Comparison of ENCODE assay signal across 12 cellular contexts in genomic region chrX:132716006-132716405, GRCh38.
DNase-seq lines count a peak whose midpoint lies in the region; ATAC-seq, FAIRE-seq and TF ChIP-seq lines count a peak whose summit lies in the region.
"Had no signal": no experiment of that assay in that cellular context is flagged by ENCODE, and none has a peak within 500 bp of the region (broad histone marks: within the 10 kb centered on the region; RNA-seq: fewer than 3 reads in every experiment).

No MANE protein-coding gene starts in this region.

- intact Hi-C loops in HCT116 (cut with micrococcal nuclease) (no loop called here), GM12878 (cut with micrococcal nuclease; ENCODE audit: unreplicated experiment) (no loop called here)

- H3K27me3 ChIP-seq in HCT116 (ENCODE audit: insufficient read depth, low read length) (no peaks in the 10 kb centered on the region), GM12878 (replicated peaks in 1 of 2; ENCODE audit: control insufficient read depth in 2 of 2, insufficient read depth in 2 of 2, low read length in 1 of 2) (no peaks in the 10 kb centered on the region), kidney epithelial cell (ENCODE audit: control insufficient read depth, insufficient read depth, low read length) (no peaks in the 10 kb centered on the region)

- H3K9me2 ChIP-seq in HCT116 (ENCODE audit: insufficient read depth) = no peaks in the 10 kb centered on the region

- no peaks in the 10 kb centered on the region for H3K9me3 Mint-ChIP-seq in activated CD4-positive, alpha-beta T cell treated with anti-CD3 and anti-CD28 coated beads, Interleukin-2, amount 10 ng/mL, durations not matched to agents 7 days and 5 days
- peaks cover 5% of the 10 kb centered on the region for H3K9me3 Mint-ChIP-seq in stimulated activated effector memory CD8-positive, alpha-beta T cell treated with anti-CD3 and anti-CD28 coated beads, Interleukin-12 subunit alpha, Interleukin-12 subunit beta, amount 100 ng/mL, for 72 hours
- H3K9me3 Mint-ChIP-seq: CD4-positive, alpha-beta T cell had no signal

- ATAC-seq in HCT116 (no peak), GM12878 (no peak), HG02870 (IDR thresholded peaks at IDR 0.05; ENCODE audit: unreplicated experiment) (no peak), HG03469 (IDR thresholded peaks at IDR 0.05; ENCODE audit: unreplicated experiment) (no peak)
- no peak for ATAC-seq in stimulated activated effector memory CD8-positive, alpha-beta T cell treated with anti-CD3 and anti-CD28 coated beads, Interleukin-12 subunit alpha, Interleukin-12 subunit beta, amount 100 ng/mL, for 72 hours
- ATAC-seq: Right ventricle myocardium inferior had no signal

- H3K9me3 ChIP-seq in HCT116 (ENCODE audit: control insufficient read depth in 1 of 2, insufficient read depth in 1 of 2, low read depth in 1 of 2, low read length in 2 of 2) = no peaks in the 10 kb centered on the region
- H3K9me3 ChIP-seq in GM12878 (replicated peaks; ENCODE audit: control insufficient read depth, insufficient read depth, low read length) = peaks cover 1% of the 10 kb centered on the region; the same call in 1 of the 3 replicates
- H3K9me3 ChIP-seq: HAP-1 had no signal

- H4K20me1 ChIP-seq in HCT116 (ENCODE audit: insufficient read depth) (no peaks in the 10 kb centered on the region), GM12878 (ENCODE audit: control insufficient read depth, insufficient read depth) (no peaks in the 10 kb centered on the region)

- CTCF ChIA-PET in HCT116 (lab: Charles Lee) = no interaction called here
- CTCF ChIA-PET in GM12878 (lab: Yijun Ruan, JAX) = no interaction called here
- CTCF ChIA-PET in activated CD4-positive, alpha-beta T cell treated with anti-CD3 and anti-CD28 coated beads, Interleukin-2, amount 10 ng/mL, durations not matched to agents 7 days and 5 days (lab: Charles Lee) = no interaction called here

- RAD21 ChIA-PET in HCT116 (lab: Charles Lee; ENCODE audit: low non-redundant PET in 1 of 2, low total read pairs in 2 of 2, uncharacterized antibody in 2 of 2, unreplicated experiment in 2 of 2) (no interaction called here), GM12878 (lab: Charles Lee; ENCODE audit: unreplicated experiment) (no interaction called here)

- H3K36me3 ChIP-seq in HCT116 (ENCODE audit: control insufficient read depth in 1 of 2, insufficient read depth in 2 of 2, low read length in 2 of 2) (no peaks in the 10 kb centered on the region), GM12878 (ENCODE audit: control insufficient read depth in 2 of 2, insufficient read depth in 2 of 2, low read length in 1 of 2) (no peaks in the 10 kb centered on the region), kidney epithelial cell (ENCODE audit: control insufficient read depth, insufficient read depth, low read length) (no peaks in the 10 kb centered on the region)
- H3K36me3 ChIP-seq: HAP-1, WERI-Rb-1 had no signal

- POLR2A ChIA-PET in HCT116 (lab: Charles Lee) = no interaction called here
- POLR2A ChIA-PET in GM12878 (lab: Charles Lee) = no interaction called here
- POLR2A ChIA-PET in activated CD4-positive, alpha-beta T cell treated with anti-CD3 and anti-CD28 coated beads, Interleukin-2, amount 10 ng/mL, durations not matched to agents 7 days and 5 days (lab: Charles Lee) = no interaction called here

- no peaks in the 10 kb centered on the region for H3K27me3 Mint-ChIP-seq in activated CD4-positive, alpha-beta T cell treated with anti-CD3 and anti-CD28 coated beads, Interleukin-2, amount 10 ng/mL, durations not matched to agents 7 days and 5 days
- H3K27me3 Mint-ChIP-seq: CD4-positive, alpha-beta T cell had no signal

- H3K4me2 ChIP-seq in HCT116 (ENCODE audit: low read length) (no peak overlapping the region), GM12878 (ENCODE audit: control insufficient read depth, insufficient read depth) (no peak overlapping the region)

- no peak overlapping the region for H3K4me3 ChIP-seq in AG09309 (ENCODE audit: control insufficient read depth, low read depth, low read length)
- H3K4me3 ChIP-seq in HCT116 (replicated peaks in 1 of 2; ENCODE audit: low read depth in 1 of 2, low read length in 2 of 2) = no peak overlapping the region
- no peak overlapping the region for H3K4me3 ChIP-seq in GM12878
- no peak overlapping the region for H3K4me3 ChIP-seq in kidney epithelial cell (ENCODE audit: low read depth, low read length)
- H3K4me3 ChIP-seq: HAP-1 had no signal

- TF ChIP-seq CTCF in AG09309 (IDR thresholded peaks at IDR 0.05; ENCODE audit: control insufficient read depth, insufficient read depth, low read depth, low read length, missing control alignments) = peak; percentile 28
- peak in 2 of 3 experiments; percentile 5 to 31; a peak in 2 of 6 replicates for TF ChIP-seq CTCF in HCT116 (IDR thresholded peaks at IDR 0.05 in 2 of 3, conservative IDR thresholded peaks at IDR 0.05 in 1 of 3; ENCODE audit: borderline replicate concordance in 1 of 3, insufficient read depth in 1 of 3, low read depth in 2 of 3, low read length in 2 of 3)
- peak in 2 of 3 experiments; percentile 9 to 37; a peak in 3 of 6 replicates for TF ChIP-seq CTCF in GM12878 (IDR thresholded peaks at IDR 0.05 in 2 of 3, conservative IDR thresholded peaks at IDR 0.05 in 1 of 3; ENCODE audit: control insufficient read depth in 2 of 3, extremely low read depth in 1 of 3, insufficient read depth in 1 of 3, low read depth in 3 of 3, low read length in 3 of 3)
- TF ChIP-seq CTCF in kidney epithelial cell (IDR thresholded peaks at IDR 0.05; ENCODE audit: insufficient read depth, low read length, poor library complexity, severe bottlenecking) = peak; percentile 32

- no peak for FAIRE-seq in GM12878 (lab: Jason Lieb, UNC)

- TF ChIP-seq POLR2A in HCT116 (IDR thresholded peaks at IDR 0.05; ENCODE audit: borderline replicate concordance, extremely low read depth, insufficient read depth, insufficient read length) = no peak
- no peak for TF ChIP-seq POLR2A in GM12878 (IDR thresholded peaks at IDR 0.05; ENCODE audit: low read depth, low read length)

- H3K9ac ChIP-seq in HCT116 (ENCODE audit: low read length) (no peak overlapping the region), GM12878 (ENCODE audit: control insufficient read depth, insufficient read depth, low read length) (no peak overlapping the region)

- no peaks in the 10 kb centered on the region for H3K79me2 ChIP-seq in HCT116 (ENCODE audit: insufficient read depth, low read length)
- no peaks in the 10 kb centered on the region for H3K79me2 ChIP-seq in GM12878 (ENCODE audit: control insufficient read depth, insufficient read depth, low read length)

- SMC1A ChIA-PET in GM12878 (lab: Charles Lee; ENCODE audit: uncharacterized antibody, unreplicated experiment) = interaction anchor here (1.2 kb wide), 1 partner anchor 874 kb away, joined by 3 read pairs; no protein-coding TSS in a partner anchor

- no peak overlapping the region for H3K27ac Mint-ChIP-seq in activated CD4-positive, alpha-beta T cell treated with anti-CD3 and anti-CD28 coated beads, Interleukin-2, amount 10 ng/mL, durations not matched to agents 7 days and 5 days
- H3K27ac Mint-ChIP-seq in stimulated activated effector memory CD8-positive, alpha-beta T cell treated with anti-CD3 and anti-CD28 coated beads, Interleukin-12 subunit alpha, Interleukin-12 subunit beta, amount 100 ng/mL, for 72 hours = no peak overlapping the region
- H3K27ac Mint-ChIP-seq: CD4-positive, alpha-beta T cell had no signal

- no peaks in the 10 kb centered on the region for H3K4me1 Mint-ChIP-seq in activated CD4-positive, alpha-beta T cell treated with anti-CD3 and anti-CD28 coated beads, Interleukin-2, amount 10 ng/mL, durations not matched to agents 7 days and 5 days
- H3K4me1 Mint-ChIP-seq in stimulated activated effector memory CD8-positive, alpha-beta T cell treated with anti-CD3 and anti-CD28 coated beads, Interleukin-12 subunit alpha, Interleukin-12 subunit beta, amount 100 ng/mL, for 72 hours = no peaks in the 10 kb centered on the region

- in situ Hi-C loops in GM12878 (cut with MboI) = no loop called here

- BruUV-seq in HCT116 (replicated peaks; lab: Mats Ljungman, UMichigan) (no TSS peak), GM12878 (replicated peaks; lab: Mats Ljungman, UMichigan) (no TSS peak)

- no peak for TF ChIP-seq EP300 in GM12878 (IDR thresholded peaks at IDR 0.05; ENCODE audit: borderline replicate concordance in 1 of 2, control insufficient read depth in 1 of 2, low read depth in 2 of 2, low read length in 2 of 2)

- no peak overlapping the region for H3K4me3 Mint-ChIP-seq in activated CD4-positive, alpha-beta T cell treated with anti-CD3 and anti-CD28 coated beads, Interleukin-2, amount 10 ng/mL, durations not matched to agents 7 days and 5 days
- no peak overlapping the region for H3K4me3 Mint-ChIP-seq in stimulated activated effector memory CD8-positive, alpha-beta T cell treated with anti-CD3 and anti-CD28 coated beads, Interleukin-12 subunit alpha, Interleukin-12 subunit beta, amount 100 ng/mL, for 72 hours
- H3K4me3 Mint-ChIP-seq: CD4-positive, alpha-beta T cell had no signal

- TF ChIP-seq RAD21 in HCT116 (IDR thresholded peaks at IDR 0.05; ENCODE audit: low read depth) (peak; percentile 20), GM12878 (IDR thresholded peaks at IDR 0.05; ENCODE audit: insufficient read depth, low read depth, low read length) (0 out of 2 replicates have a peak, but pooled peaks have one; percentile 11)

- H3K27ac ChIP-seq in HCT116 (ENCODE audit: low read depth, low read length) = no peak overlapping the region
- H3K27ac ChIP-seq in GM12878 (ENCODE audit: control insufficient read depth, insufficient read depth) = no peak overlapping the region
- H3K27ac ChIP-seq: WERI-Rb-1 had no signal

- WGBS in GM12878 (ENCODE audit: insufficient coverage, insufficient replicate concordance, low lambda C conversion rate, missing lambda C conversion rate) = 35% methylated on average over 3 of the region's 3 CpGs

- H2AFZ ChIP-seq in HCT116 (ENCODE audit: low read depth, low read length, poor library complexity, severe bottlenecking) (no peak overlapping the region), GM12878 (ENCODE audit: control insufficient read depth, low read depth, low read length) (no peak overlapping the region)

- no peaks in the 10 kb centered on the region for H3K4me1 ChIP-seq in HCT116 (ENCODE audit: control insufficient read depth in 1 of 2, insufficient read depth in 2 of 2, low read length in 2 of 2)
- H3K4me1 ChIP-seq in GM12878 (ENCODE audit: control insufficient read depth, insufficient read depth, low read length) = no peaks in the 10 kb centered on the region
- H3K4me1 ChIP-seq: HAP-1 had no signal

- DNase-seq in AG09309 (ENCODE audit: low read depth) (no peak), HCT116 (ENCODE audit: low read depth, low spot score) (no peak), GM12878 (ENCODE audit: low read depth, low spot score) (no peak), kidney epithelial cell (ENCODE audit: low read depth) (no peak)
- no peak for DNase-seq in activated CD4-positive, alpha-beta T cell treated with anti-CD3 and anti-CD28 coated beads, Interleukin-2, amount 10 ng/mL, durations not matched to agents 7 days and 5 days
- DNase-seq in stimulated activated effector memory CD8-positive, alpha-beta T cell treated with anti-CD3 and anti-CD28 coated beads, Interleukin-12 subunit alpha, Interleukin-12 subunit beta, amount 100 ng/mL, for 72 hours (ENCODE audit: low spot score in 2 of 2) = no peak
- DNase-seq: CD4-positive, alpha-beta T cell; WERI-Rb-1 had no signal

- no peaks in the 10 kb centered on the region for H3K36me3 Mint-ChIP-seq in activated CD4-positive, alpha-beta T cell treated with anti-CD3 and anti-CD28 coated beads, Interleukin-2, amount 10 ng/mL, durations not matched to agents 7 days and 5 days (ENCODE audit: low read depth)
- H3K36me3 Mint-ChIP-seq in stimulated activated effector memory CD8-positive, alpha-beta T cell treated with anti-CD3 and anti-CD28 coated beads, Interleukin-12 subunit alpha, Interleukin-12 subunit beta, amount 100 ng/mL, for 72 hours = no peaks in the 10 kb centered on the region
